In the genomic region with DNA sequence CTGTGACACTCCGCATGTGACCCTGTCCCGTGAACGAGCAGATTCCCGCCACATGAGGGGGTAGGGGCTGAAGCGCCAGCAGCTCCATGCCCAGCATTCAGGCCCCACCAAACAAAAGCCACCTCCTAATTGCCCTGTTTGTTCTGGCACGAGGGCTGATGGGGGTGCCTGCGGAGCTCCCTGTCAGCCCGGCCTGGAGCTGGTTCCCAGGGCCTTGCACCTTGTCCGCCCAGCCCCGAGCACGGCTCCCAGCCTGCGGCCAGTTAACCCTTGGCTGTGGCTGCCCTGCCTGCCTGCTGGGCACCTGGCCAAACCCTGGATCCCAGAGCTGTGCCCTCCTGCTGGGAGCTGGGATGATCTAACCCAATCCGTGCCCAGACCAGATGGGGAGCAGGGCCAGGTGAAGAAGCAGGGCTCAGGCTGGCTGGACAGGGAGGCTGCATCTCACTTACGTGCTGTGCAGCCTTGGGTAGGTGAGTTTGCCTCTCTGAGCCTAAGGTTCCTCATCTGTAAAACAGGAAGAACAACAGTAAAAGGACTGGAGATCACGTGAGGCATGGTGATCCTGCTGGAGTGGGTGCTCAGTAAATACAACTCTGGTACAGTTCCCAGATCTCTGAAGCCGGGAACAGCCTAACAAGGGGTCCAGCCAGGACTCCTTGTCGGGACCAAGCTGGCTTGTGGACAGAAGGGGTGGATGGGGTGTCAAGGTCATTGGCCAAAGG, we compare ENCODE assay signal across 12 cellular contexts.
A peak's percentile ranks its signal among the peaks of the same experiment; 100 is the strongest.
DNase-seq lines count a peak whose midpoint lies in the region; ATAC-seq and TF ChIP-seq lines count a peak whose summit lies in the region.
"Had no signal": no experiment of that assay in that cellular context is flagged by ENCODE, and none has a peak within 500 bp of the region (broad histone marks: within the 10 kb centered on the region; RNA-seq: fewer than 3 reads in every experiment).

No MANE protein-coding gene starts in this region.

- peak overlapping the region; percentile 73 to 82 (median 76) for H3K27ac ChIP-seq in body of pancreas
- H3K27ac ChIP-seq in left lung: no peak overlapping the region
- H3K27ac ChIP-seq: ascending aorta had no signal

- H3K27me3 Mint-ChIP-seq in type B pancreatic cell: no peaks in the 10 kb centered on the region
- H3K27me3 Mint-ChIP-seq: B cell had no signal

- TF ChIP-seq POLR2A in body of pancreas (IDR thresholded peaks at IDR 0.05): no peak

- H3K36me3 Mint-ChIP-seq in type B pancreatic cell: no peaks in the 10 kb centered on the region

- H3K27ac Mint-ChIP-seq in type B pancreatic cell: no peak overlapping the region
- H3K27ac Mint-ChIP-seq: B cell had no signal

- H3K27me3 ChIP-seq in body of pancreas (no peaks in the 10 kb centered on the region), left lung (no peaks in the 10 kb centered on the region)
- H3K27me3 ChIP-seq: ascending aorta had no signal

- 21 to 24% methylated on average over 17 of the region's 17 CpGs for WGBS in body of pancreas, 2 donors

- H3K36me3 ChIP-seq in body of pancreas (replicated peaks in 1 of 2; ENCODE audit: insufficient read depth in 1 of 2, low read depth in 2 of 2) (no peaks in the 10 kb centered on the region), left lung (peaks cover 0 to 7% of the 10 kb centered on the region in 2 donors)

- H3K4me1 Mint-ChIP-seq in type B pancreatic cell (ENCODE audit: unreplicated experiment): no peaks in the 10 kb centered on the region
- H3K4me1 Mint-ChIP-seq: B cell had no signal

- H3K4me1 ChIP-seq in body of pancreas (peaks cover 74% of the 10 kb centered on the region), left lung (peaks cover 4 to 16% of the 10 kb centered on the region in 2 donors)

- H3K9me3 Mint-ChIP-seq in type B pancreatic cell: no peaks in the 10 kb centered on the region

- H3K4me3 Mint-ChIP-seq in type B pancreatic cell: no peak overlapping the region
- H3K4me3 Mint-ChIP-seq: B cell had no signal

- peak; percentile 62 for ATAC-seq in body of pancreas
- ATAC-seq in left lung: peak; percentile 36
- no peak for ATAC-seq in GM21529 (IDR thresholded peaks at IDR 0.05; ENCODE audit: unreplicated experiment)
- ATAC-seq in GM21526 (IDR thresholded peaks at IDR 0.05; ENCODE audit: low FRiP score, unreplicated experiment): no peak

- intact Hi-C loops in body of pancreas (cut with DNase I): no loop called here
- intact Hi-C loops in left lung (cut with DNase I): no loop called here

- no peak overlapping the region for H3K4me3 ChIP-seq in body of pancreas
- H3K4me3 ChIP-seq in left lung: no peak overlapping the region
- H3K4me3 ChIP-seq: ascending aorta had no signal

- DNase-seq in SHP77 (lab: John Stamatoyannopoulos, UW): peak; percentile 65 to 78
- no peak for DNase-seq in SHP77 treated with DMSO at 0.1 percent for 48 hours (lab: John Stamatoyannopoulos, UW)
- DNase-seq in body of pancreas: peak; percentile 50 to 72 (median 68)
- DNase-seq in left lung: no peak
- no peak for DNase-seq in type B pancreatic cell (ENCODE audit: extremely low spot score, unreplicated experiment)
- DNase-seq in stimulated activated CD4-positive, alpha-beta T cell treated with anti-CD3 and anti-CD28 coated beads, Interleukin-2, amount 100 ng/mL, for 48 hours: no peak
- DNase-seq: activated CD4-positive, alpha-beta T cell treated with anti-CD3 and anti-CD28 coated beads for 4 hours; stimulated activated CD8-positive, alpha-beta memory T cell treated with anti-CD3 and anti-CD28 coated beads, Interleukin-4, amount 100 ng/mL, for 48 hours had no signal

- TF ChIP-seq CTCF in body of pancreas (IDR thresholded peaks at IDR 0.05) (peak in 4 of 7 experiments; percentile 18 to 42 (median 26)), left lung (IDR thresholded peaks at IDR 0.05) (no peak), type B pancreatic cell (conservative IDR thresholded peaks at IDR 0.05) (peak; percentile 55)

- no peaks in the 10 kb centered on the region for H3K9me3 ChIP-seq in body of pancreas
- H3K9me3 ChIP-seq in left lung: no peaks in the 10 kb centered on the region
- H3K9me3 ChIP-seq: ascending aorta had no signal

Comparison
In these comparisons a context has a peak if more than half of its experiments do, and no peak if none do; other contexts are left out.
1. DNase-seq: peak in SHP77 (2 of 2) and body of pancreas (4 of 4); none in SHP77 treated with DMSO at 0.1 percent for 48 hours (single experiment), left lung (0 of 2), type B pancreatic cell (single experiment) and stimulated activated CD4-positive, alpha-beta T cell treated with anti-CD3 and anti-CD28 coated beads, Interleukin-2, amount 100 ng/mL, for 48 hours (0 of 2).
2. ATAC-seq: peak in body of pancreas (single experiment) and left lung (single experiment); none in GM21529 (single experiment) and GM21526 (single experiment).
3. H3K27ac ChIP-seq: peak in body of pancreas (4 of 4); none in left lung (0 of 2).
4. CTCF ChIP-seq: peak in body of pancreas (4 of 7) and type B pancreatic cell (single experiment); none in left lung (0 of 2).